9 cellular contexts compared by ENCODE assay signal in the genomic region with DNA sequence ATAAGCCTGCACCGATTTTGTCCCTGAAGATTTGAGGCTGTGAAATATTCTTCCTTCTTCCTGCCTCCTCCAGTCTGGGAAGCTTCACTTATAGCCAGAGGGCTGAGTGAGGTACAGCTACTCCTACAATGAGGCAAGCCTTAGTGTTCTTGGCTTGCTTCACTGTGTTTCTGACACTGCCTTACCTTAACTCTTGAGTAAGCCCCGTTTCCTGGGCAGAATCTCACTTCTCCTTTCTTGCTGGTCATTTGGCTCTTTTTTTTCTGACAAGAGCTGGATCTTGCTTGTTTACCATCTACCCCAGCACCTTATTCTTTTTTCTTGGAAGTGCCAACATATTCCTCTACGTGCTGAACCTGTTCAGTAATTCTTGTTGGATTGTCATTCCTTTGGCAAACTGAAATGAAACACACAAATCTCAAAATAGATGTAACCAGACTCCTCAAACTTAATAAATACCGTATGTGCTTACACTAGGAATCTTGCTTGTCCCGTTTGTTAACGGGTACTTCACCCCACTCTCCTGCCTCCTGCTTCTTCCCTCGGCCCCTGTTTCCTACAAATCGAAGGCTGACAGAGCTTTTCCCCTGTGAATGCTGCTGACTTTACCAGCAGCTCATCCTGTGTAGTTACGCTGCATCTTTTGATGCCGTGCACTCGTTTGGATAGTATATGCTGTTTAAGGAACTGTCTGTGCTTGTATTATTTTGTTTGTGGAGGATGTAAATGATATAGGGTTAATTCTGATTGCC.
DNase-seq lines count a peak whose midpoint lies in the region; TF ChIP-seq lines count a peak whose summit lies in the region.
"Had no signal": no experiment of that assay in that cellular context is flagged by ENCODE, and none has a peak within 500 bp of the region (broad histone marks: within the 10 kb centered on the region; RNA-seq: fewer than 3 reads in every experiment).

No MANE protein-coding gene starts in this region.

- H3K36me3 ChIP-seq in GM23248 (ENCODE audit: low read depth) (no peaks in the 10 kb centered on the region), subcutaneous abdominal adipose tissue (ENCODE audit: control insufficient read depth in 5 of 5, insufficient read depth in 5 of 5, low read length in 5 of 5) (no peaks in the 10 kb centered on the region)
- H3K36me3 ChIP-seq: cardiac muscle cell had no signal

- peaks cover 95% of the 10 kb centered on the region for H3K79me2 ChIP-seq in GM23248 (ENCODE audit: insufficient read depth)

- H4K20me1 ChIP-seq in GM23248 (ENCODE audit: insufficient read depth), result no peaks in the 10 kb centered on the region

- H2AFZ ChIP-seq in GM23248, result no peak overlapping the region

- H3F3A ChIP-seq in GM23248 (ENCODE audit: insufficient read depth), result no peaks in the 10 kb centered on the region; the same call in 1 of the 2 replicates

- H3K27ac ChIP-seq in GM23248 (no peak overlapping the region), subcutaneous abdominal adipose tissue (ENCODE audit: low read depth, low read length) (peak overlapping the region; percentile 81)
- H3K27ac ChIP-seq: cardiac muscle cell had no signal

- in situ Hi-C loops in GM23248 (cut with MboI), result no loop called here

- peak; percentile 44 for DNase-seq in GM10266 (ENCODE audit: extremely low spot score)
- DNase-seq in GM23248, result peak; percentile 56
- DNase-seq in MV-4-11 (lab: John Stamatoyannopoulos, UW), result peak; percentile 77
- peak; percentile 81 for DNase-seq in fibroblast of mammary gland (ENCODE audit: low read depth)
- no peak for DNase-seq in D341Med (ENCODE audit: low spot score)
- DNase-seq in putamen (ENCODE audit: low spot score), result no peak
- no peak for DNase-seq in NCI-H510A (lab: John Stamatoyannopoulos, UW)

- 50 to 51% methylated on average over 11 of the region's 11 CpGs for WGBS in GM23248 (ENCODE audit: low coverage in 1 of 2, low lambda C conversion rate in 2 of 2, missing lambda C conversion rate in 2 of 2), 2 experiments

- no peaks in the 10 kb centered on the region for H3K9me3 ChIP-seq in GM23248 (ENCODE audit: low read depth)
- no peaks in the 10 kb centered on the region for H3K9me3 ChIP-seq in subcutaneous abdominal adipose tissue (ENCODE audit: control insufficient read depth in 5 of 5, low read length in 5 of 5)

- H3K27me3 ChIP-seq in GM23248 (replicated peaks; ENCODE audit: insufficient read depth), result no peaks in the 10 kb centered on the region
- H3K27me3 ChIP-seq in subcutaneous abdominal adipose tissue (ENCODE audit: control insufficient read depth in 5 of 5, insufficient read depth in 4 of 5, low read length in 5 of 5), result no peaks in the 10 kb centered on the region
- H3K27me3 ChIP-seq: cardiac muscle cell had no signal

- H3K9me2 ChIP-seq in GM23248 (ENCODE audit: insufficient read depth), result no peaks in the 10 kb centered on the region

- H3K4me1 ChIP-seq in GM23248 (ENCODE audit: insufficient read depth), result peaks cover 13% of the 10 kb centered on the region
- H3K4me1 ChIP-seq in subcutaneous abdominal adipose tissue (ENCODE audit: control insufficient read depth in 5 of 5, insufficient read depth in 5 of 5, low read length in 5 of 5), result peaks cover 11 to 67% (median 61%) of the 10 kb centered on the region in 5 donors

- H3K4me3 ChIP-seq in GM23248, result no peak overlapping the region
- H3K4me3 ChIP-seq in fibroblast of mammary gland (ENCODE audit: control insufficient read depth, low read depth, low read length), result no peak overlapping the region
- no peak overlapping the region for H3K4me3 ChIP-seq in subcutaneous abdominal adipose tissue (ENCODE audit: low read depth in 1 of 5, low read length in 5 of 5)
- H3K4me3 ChIP-seq: cardiac muscle cell had no signal

- H3K9ac ChIP-seq in GM23248 (no peak overlapping the region), subcutaneous abdominal adipose tissue (ENCODE audit: low read length in 5 of 5) (peak overlapping the region in 1 of 5 donors; percentile 2)

- no peak overlapping the region for H3K4me2 ChIP-seq in GM23248 (ENCODE audit: unreplicated experiment)

- TF ChIP-seq CTCF in GM10266 (IDR thresholded peaks at IDR 0.05; ENCODE audit: control insufficient read depth, insufficient read depth, low read depth, missing control alignments) (no peak), fibroblast of mammary gland (conservative IDR thresholded peaks at IDR 0.05; ENCODE audit: control insufficient read depth, insufficient read depth, low read depth, low read length) (no peak)

Comparison
In these comparisons a context has a peak if more than half of its experiments do, and no peak if none do; other contexts are left out.
1. DNase-seq: peak in GM10266 (single experiment), GM23248 (single experiment), MV-4-11 (single experiment) and fibroblast of mammary gland (single experiment); none in D341Med (single experiment), putamen (single experiment) and NCI-H510A (single experiment).